Comparison of ENCODE assay signal across 23 cellular contexts in genomic region chr7:116811768-116812167, GRCh38.
"Had no signal": no experiment of that assay in that cellular context is flagged by ENCODE, and none has a peak within 500 bp of the region (broad histone marks: within the 10 kb centered on the region; RNA-seq: fewer than 3 reads in every experiment).

No MANE protein-coding gene starts in this region.

- H3K4me1 Mint-ChIP-seq: immature natural killer cell; memory B cell; naive B cell; stimulated activated effector memory CD8-positive, alpha-beta T cell treated with anti-CD3 and anti-CD28 coated beads, Interleukin-12 subunit alpha, Interleukin-12 subunit beta, amount 100 ng/mL, for 72 hours had no signal

- H3K36me3 Mint-ChIP-seq: immature natural killer cell; memory B cell; naive B cell; stimulated activated effector memory CD8-positive, alpha-beta T cell treated with anti-CD3 and anti-CD28 coated beads, Interleukin-12 subunit alpha, Interleukin-12 subunit beta, amount 100 ng/mL, for 72 hours had no signal

- H3K27me3 ChIP-seq: esophagus muscularis mucosa, gastrocnemius medialis, left lung, pancreas, suprapubic skin, thyroid gland, upper lobe of left lung, vagina had no signal

- ATAC-seq: gastrocnemius medialis; left lung; lower lobe of right lung; pancreas; right cardiac atrium; stimulated activated effector memory CD8-positive, alpha-beta T cell treated with anti-CD3 and anti-CD28 coated beads, Interleukin-12 subunit alpha, Interleukin-12 subunit beta, amount 100 ng/mL, for 72 hours; stimulated activated naive CD8-positive, alpha-beta T cell treated with anti-CD3 and anti-CD28 coated beads, Interleukin-15, Interleukin-2, amounts not matched to agents 100 U/mL and 50 U/mL, for 24 hours had no signal

- H3K9me3 ChIP-seq: esophagus muscularis mucosa, gastrocnemius medialis, left lung, lower lobe of right lung, pancreas, suprapubic skin, thyroid gland, upper lobe of left lung, vagina had no signal

- H3K4me3 Mint-ChIP-seq: immature natural killer cell; memory B cell; naive B cell; nephron; stimulated activated effector memory CD8-positive, alpha-beta T cell treated with anti-CD3 and anti-CD28 coated beads, Interleukin-12 subunit alpha, Interleukin-12 subunit beta, amount 100 ng/mL, for 72 hours had no signal

- H3K4me3 ChIP-seq: esophagus muscularis mucosa, gastrocnemius medialis, left lung, lower lobe of right lung, pancreas, suprapubic skin, thyroid gland, upper lobe of left lung, vagina had no signal

- H3K27ac Mint-ChIP-seq: immature natural killer cell; memory B cell; stimulated activated effector memory CD8-positive, alpha-beta T cell treated with anti-CD3 and anti-CD28 coated beads, Interleukin-12 subunit alpha, Interleukin-12 subunit beta, amount 100 ng/mL, for 72 hours had no signal

- DNase-seq: effector memory CD4-positive, alpha-beta T cell; gastrocnemius medialis; immature natural killer cell; left lung; lower lobe of right lung; midbrain; naive B cell; occipital lobe; pancreas; right cardiac atrium; stimulated activated CD4-positive, alpha-beta T cell treated with anti-CD3 and anti-CD28 coated beads, Interleukin-4, amount 100 ng/mL, for 1 hour; stimulated activated CD8-positive, alpha-beta memory T cell treated with anti-CD3 and anti-CD28 coated beads, Interleukin-4, amount 100 ng/mL, for 48 hours; stimulated activated naive CD8-positive, alpha-beta T cell treated with anti-CD3 and anti-CD28 coated beads, Interleukin-15, Interleukin-2, amounts not matched to agents 100 U/mL and 50 U/mL, for 24 hours; thyroid gland; upper lobe of left lung had no signal

- H3K4me1 ChIP-seq: suprapubic skin, thyroid gland, vagina had no signal

- H3K27me3 Mint-ChIP-seq: progenitor cell of endocrine pancreas had no signal

- H3K9me3 Mint-ChIP-seq: immature natural killer cell; memory B cell; nephron; stimulated activated effector memory CD8-positive, alpha-beta T cell treated with anti-CD3 and anti-CD28 coated beads, Interleukin-12 subunit alpha, Interleukin-12 subunit beta, amount 100 ng/mL, for 72 hours had no signal

- H3K27ac ChIP-seq: epithelial cell of prostate, esophagus muscularis mucosa, gastrocnemius medialis, left lung, lower lobe of right lung, suprapubic skin, thyroid gland, upper lobe of left lung, vagina had no signal

- H3K36me3 ChIP-seq: esophagus muscularis mucosa, gastrocnemius medialis, left lung, lower lobe of right lung, pancreas, suprapubic skin, thyroid gland, upper lobe of left lung, vagina had no signal
